8 cellular contexts compared by ENCODE assay signal in genomic region chr9:41648564-41648963, GRCh38.
A peak's percentile ranks its signal among the peaks of the same experiment; 100 is the strongest.
DNase-seq lines count a peak whose midpoint lies in the region; ATAC-seq and TF ChIP-seq lines count a peak whose summit lies in the region.
"Not testable (repeated sequence)": the region's sequence is repeated elsewhere in the genome, so short reads cannot be mapped to it uniquely, and the experiment has no call there.

No MANE protein-coding gene starts in this region.

- in situ Hi-C loops in transverse colon (cut with MboI; ENCODE audit: low pct_ligation_motif_present in 1 of 4, low pct_unique_long_range_greater_than_20kb in 1 of 4, low sequenced_read_pairs in 3 of 4) = not testable (repeated sequence)

- intact Hi-C loops in heart right ventricle (cut with DNase I); transverse colon (cut with DNase I; ENCODE audit: low total_unique reads): not testable (repeated sequence)

- not testable (repeated sequence) for TF ChIP-seq POLR2A in transverse colon (IDR thresholded peaks at IDR 0.05)

- H3K4me3 ChIP-seq in coronary artery (peak overlapping the region; percentile 47), heart right ventricle (peak overlapping the region in 3 of 10 donors; percentile 18 to 29 (median 25))
- not testable (repeated sequence) for H3K4me3 ChIP-seq in transverse colon

- not testable (repeated sequence) for TF ChIP-seq EP300 in transverse colon (IDR thresholded peaks at IDR 0.05; ENCODE audit: low read depth)

- not testable (repeated sequence) for H3K27ac Mint-ChIP-seq in activated T-cell treated with anti-CD3 and anti-CD28 coated beads, Interleukin-2, amount 50 U/mL, for 24 hours

- not testable (repeated sequence) for H3K36me3 ChIP-seq in heart right ventricle, transverse colon

- ATAC-seq in heart right ventricle = peak in 1 of 8 donors; percentile 72

- H3K27ac ChIP-seq in coronary artery (peak overlapping the region in 1 of 2 donors; percentile 45), transverse colon (peak overlapping the region in 1 of 4 donors; percentile 59)
- not testable (repeated sequence) for H3K27ac ChIP-seq in heart right ventricle

- H3K4me1 ChIP-seq in heart right ventricle, transverse colon: not testable (repeated sequence)

- not testable (repeated sequence) for H3K9me3 Mint-ChIP-seq in activated T-cell treated with anti-CD3 and anti-CD28 coated beads, Interleukin-2, amount 50 U/mL, for 24 hours

- H3K4me3 Mint-ChIP-seq in activated T-cell treated with anti-CD3 and anti-CD28 coated beads, Interleukin-2, amount 50 U/mL, for 24 hours = not testable (repeated sequence)

- H3K27me3 ChIP-seq in heart right ventricle, transverse colon: not testable (repeated sequence)

- peak; percentile 29 for DNase-seq in Daoy (ENCODE audit: low read depth)
- peak; percentile 14 for DNase-seq in RPMI7951 (ENCODE audit: low read depth)
- peak; percentile 53 for DNase-seq in activated T-cell treated with anti-CD3 and anti-CD28 coated beads, Interleukin-2, amount 50 U/mL, for 24 hours
- DNase-seq in coronary artery (ENCODE audit: low spot score) = not testable (repeated sequence)
- DNase-seq in heart right ventricle = peak; percentile 24 to 64
- DNase-seq in myocyte (ENCODE audit: low read depth) = peak; percentile 5
- DNase-seq in stimulated activated CD4-positive, alpha-beta T cell treated with anti-CD3 and anti-CD28 coated beads, Interleukin-4, amount 100 ng/mL, for 1 hour = peak; percentile 26
- DNase-seq in transverse colon = peak; percentile 28

- 17% methylated on average over 8 of the region's 19 CpGs; no CpG with 5 or more reads in 1 of the 2 donors for WGBS in heart right ventricle, 2 donors
- WGBS in transverse colon (ENCODE audit: low coverage in 1 of 2), 2 donors = no CpG with 5 or more reads among the region's 19 CpGs

- TF ChIP-seq CTCF in coronary artery (IDR thresholded peaks at IDR 0.05); heart right ventricle (IDR thresholded peaks at IDR 0.05); transverse colon (IDR thresholded peaks at IDR 0.05): not testable (repeated sequence)

- not testable (repeated sequence) for H3K9me3 ChIP-seq in heart right ventricle, transverse colon

- not testable (repeated sequence) for H3K27me3 Mint-ChIP-seq in activated T-cell treated with anti-CD3 and anti-CD28 coated beads, Interleukin-2, amount 50 U/mL, for 24 hours

- not testable (repeated sequence) for H3K4me1 Mint-ChIP-seq in activated T-cell treated with anti-CD3 and anti-CD28 coated beads, Interleukin-2, amount 50 U/mL, for 24 hours (ENCODE audit: low read depth)

- not testable (repeated sequence) for H3K36me3 Mint-ChIP-seq in activated T-cell treated with anti-CD3 and anti-CD28 coated beads, Interleukin-2, amount 50 U/mL, for 24 hours (ENCODE audit: low read depth)
